ENCODE assay signal across 2 cellular contexts in the genomic region with DNA sequence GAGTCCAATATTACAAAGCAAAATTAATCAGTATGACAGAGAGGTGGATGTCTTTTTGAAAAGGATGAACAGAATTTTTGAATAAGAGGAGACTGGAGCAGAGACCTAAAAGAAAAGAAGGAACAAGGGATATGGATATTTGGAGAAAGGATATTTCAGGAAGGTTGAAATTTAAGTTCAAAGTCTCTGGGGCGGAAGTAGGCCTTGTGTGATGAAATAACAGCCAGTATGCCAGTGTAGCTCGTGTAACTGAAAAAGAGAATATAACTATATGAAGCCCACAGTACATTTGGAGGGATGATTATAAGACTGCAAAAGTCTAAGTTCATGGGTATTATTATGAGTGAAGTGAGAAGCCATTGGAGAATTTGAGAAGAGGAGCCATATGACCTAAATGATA.
TF ChIP-seq lines count a peak whose summit lies in the region.

No MANE protein-coding gene starts in this region.

TF ChIP-seq in liver, 16 proteins besides CTCF, POLR2A, EP300 and RAD21 (continued from another document):
- TF ChIP-seq, protein P1, sequence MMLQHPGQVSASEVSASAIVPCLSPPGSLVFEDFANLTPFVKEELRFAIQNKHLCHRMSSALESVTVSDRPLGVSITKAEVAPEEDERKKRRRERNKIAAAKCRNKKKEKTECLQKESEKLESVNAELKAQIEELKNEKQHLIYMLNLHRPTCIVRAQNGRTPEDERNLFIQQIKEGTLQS (IDR thresholded peaks at IDR 0.05): no peak
- TF ChIP-seq RXRA (IDR thresholded peaks at IDR 0.05): no peak
- no peak for TF ChIP-seq NR2F2 (IDR thresholded peaks at IDR 0.05)

TF ChIP-seq in HepG2, 621 proteins besides CTCF, POLR2A, EP300 and RAD21 (continued from another document):
- TF ChIP-seq ZNF646 (CRISPR knock-in tag; IDR thresholded peaks at IDR 0.05) (no peak), SETDB1 (CRISPR knock-in tag; IDR thresholded peaks at IDR 0.05; ENCODE audit: borderline replicate concordance) (no peak), ZNF614 (CRISPR knock-in tag; IDR thresholded peaks at IDR 0.05; ENCODE audit: borderline replicate concordance) (no peak), TEAD2 (CRISPR knock-in tag; IDR thresholded peaks at IDR 0.05) (no peak), PATZ1 (CRISPR knock-in tag; IDR thresholded peaks at IDR 0.05) (no peak), AHR (CRISPR knock-in tag; IDR thresholded peaks at IDR 0.05) (no peak), ZKSCAN8 (CRISPR knock-in tag; IDR thresholded peaks at IDR 0.05; ENCODE audit: borderline replicate concordance) (no peak), NR1H2 (CRISPR knock-in tag; IDR thresholded peaks at IDR 0.05; ENCODE audit: borderline replicate concordance, low read depth) (no peak)
- TF ChIP-seq, protein P2, sequence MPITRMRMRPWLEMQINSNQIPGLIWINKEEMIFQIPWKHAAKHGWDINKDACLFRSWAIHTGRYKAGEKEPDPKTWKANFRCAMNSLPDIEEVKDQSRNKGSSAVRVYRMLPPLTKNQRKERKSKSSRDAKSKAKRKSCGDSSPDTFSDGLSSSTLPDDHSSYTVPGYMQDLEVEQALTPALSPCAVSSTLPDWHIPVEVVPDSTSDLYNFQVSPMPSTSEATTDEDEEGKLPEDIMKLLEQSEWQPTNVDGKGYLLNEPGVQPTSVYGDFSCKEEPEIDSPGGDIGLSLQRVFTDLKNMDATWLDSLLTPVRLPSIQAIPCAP (CRISPR knock-in tag; IDR thresholded peaks at IDR 0.05; ENCODE audit: low read depth): no peak
- TF ChIP-seq, protein P3, sequence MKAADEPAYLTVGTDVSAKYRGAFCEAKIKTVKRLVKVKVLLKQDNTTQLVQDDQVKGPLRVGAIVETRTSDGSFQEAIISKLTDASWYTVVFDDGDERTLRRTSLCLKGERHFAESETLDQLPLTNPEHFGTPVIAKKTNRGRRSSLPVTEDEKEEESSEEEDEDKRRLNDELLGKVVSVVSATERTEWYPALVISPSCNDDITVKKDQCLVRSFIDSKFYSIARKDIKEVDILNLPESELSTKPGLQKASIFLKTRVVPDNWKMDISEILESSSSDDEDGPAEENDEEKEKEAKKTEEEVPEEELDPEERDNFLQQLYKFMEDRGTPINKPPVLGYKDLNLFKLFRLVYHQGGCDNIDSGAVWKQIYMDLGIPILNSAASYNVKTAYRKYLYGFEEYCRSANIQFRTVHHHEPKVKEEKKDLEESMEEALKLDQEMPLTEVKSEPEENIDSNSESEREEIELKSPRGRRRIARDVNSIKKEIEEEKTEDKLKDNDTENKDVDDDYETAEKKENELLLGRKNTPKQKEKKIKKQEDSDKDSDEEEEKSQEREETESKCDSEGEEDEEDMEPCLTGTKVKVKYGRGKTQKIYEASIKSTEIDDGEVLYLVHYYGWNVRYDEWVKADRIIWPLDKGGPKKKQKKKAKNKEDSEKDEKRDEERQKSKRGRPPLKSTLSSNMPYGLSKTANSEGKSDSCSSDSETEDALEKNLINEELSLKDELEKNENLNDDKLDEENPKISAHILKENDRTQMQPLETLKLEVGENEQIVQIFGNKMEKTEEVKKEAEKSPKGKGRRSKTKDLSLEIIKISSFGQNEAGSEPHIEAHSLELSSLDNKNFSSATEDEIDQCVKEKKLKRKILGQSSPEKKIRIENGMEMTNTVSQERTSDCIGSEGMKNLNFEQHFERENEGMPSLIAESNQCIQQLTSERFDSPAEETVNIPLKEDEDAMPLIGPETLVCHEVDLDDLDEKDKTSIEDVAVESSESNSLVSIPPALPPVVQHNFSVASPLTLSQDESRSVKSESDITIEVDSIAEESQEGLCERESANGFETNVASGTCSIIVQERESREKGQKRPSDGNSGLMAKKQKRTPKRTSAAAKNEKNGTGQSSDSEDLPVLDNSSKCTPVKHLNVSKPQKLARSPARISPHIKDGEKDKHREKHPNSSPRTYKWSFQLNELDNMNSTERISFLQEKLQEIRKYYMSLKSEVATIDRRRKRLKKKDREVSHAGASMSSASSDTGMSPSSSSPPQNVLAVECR (CRISPR knock-in tag; IDR thresholded peaks at IDR 0.05; ENCODE audit: borderline replicate concordance): no peak
